ENCODE assay signal across 15 cellular contexts in genomic region chr12:131035268-131035681, GRCh38.
DNase-seq lines count a peak whose midpoint lies in the region; ATAC-seq and TF ChIP-seq lines count a peak whose summit lies in the region.
"Had no signal": no experiment of that assay in that cellular context is flagged by ENCODE, and none has a peak within 500 bp of the region (broad histone marks: within the 10 kb centered on the region; RNA-seq: fewer than 3 reads in every experiment).

No MANE protein-coding gene starts in this region.

- WGBS in prostate gland, result 40% methylated on average over 16 of the region's 16 CpGs
- 57% methylated on average over 16 of the region's 16 CpGs for WGBS in tibial nerve, 2 donors

- H3K4me2 ChIP-seq in GM23338, result no peak overlapping the region

- H3K79me2 ChIP-seq in GM23338 (replicated peaks; ENCODE audit: insufficient read depth), result no peaks in the 10 kb centered on the region

- no peak for DNase-seq in GM23338 (ENCODE audit: low spot score)
- DNase-seq in epidermal melanocyte (ENCODE audit: insufficient read length, low spot score), result peak; percentile 37
- peak; percentile 37 for DNase-seq in prostate gland (ENCODE audit: low spot score)
- no peak for DNase-seq in NCI-H1092 (lab: John Stamatoyannopoulos, UW)
- DNase-seq in tibial nerve (ENCODE audit: low spot score in 2 of 2), result no peak
- DNase-seq in HuH-7.5 (ENCODE audit: low spot score), result no peak
- DNase-seq: activated CD8-positive, alpha-beta memory T cell treated with anti-CD3 and anti-CD28 coated beads, Interleukin-2, amount 50 U/mL, for 48 hours; CD4-positive, CD25-positive, alpha-beta regulatory T cell; effector memory CD8-positive, alpha-beta T cell; foreskin fibroblast; WERI-Rb-1 had no signal

- H3K9me3 ChIP-seq in prostate gland (no peaks in the 10 kb centered on the region), tibial nerve (no peaks in the 10 kb centered on the region)

- H3K27me3 ChIP-seq in GM23338 (ENCODE audit: insufficient read depth) (no peaks in the 10 kb centered on the region), prostate gland (replicated peaks; ENCODE audit: insufficient read depth) (no peaks in the 10 kb centered on the region), tibial nerve (no peaks in the 10 kb centered on the region)

- no peaks in the 10 kb centered on the region for H4K20me1 ChIP-seq in GM23338 (replicated peaks; ENCODE audit: insufficient read depth)

- H3K9me2 ChIP-seq in GM23338 (ENCODE audit: insufficient read depth), result no peaks in the 10 kb centered on the region

- H3K36me3 Mint-ChIP-seq in GM23338 (ENCODE audit: low read depth), result peaks cover 13% of the 10 kb centered on the region
- H3K36me3 Mint-ChIP-seq: activated naive CD4-positive, alpha-beta T cell treated with anti-CD3 and anti-CD28 coated beads, Interleukin-2, amount 50 U/mL, for 72 hours; CD4-positive, CD25-positive, alpha-beta regulatory T cell had no signal

- no peak for ATAC-seq in GM23338
- no peak for ATAC-seq in HG03039 (IDR thresholded peaks at IDR 0.05; ENCODE audit: unreplicated experiment)
- ATAC-seq: activated naive CD4-positive, alpha-beta T cell treated with anti-CD3 and anti-CD28 coated beads, Interleukin-2, amount 50 U/mL, for 72 hours; effector memory CD8-positive, alpha-beta T cell had no signal

- TF ChIP-seq CTCF in GM12875 (IDR thresholded peaks at IDR 0.05; ENCODE audit: borderline replicate concordance, insufficient read depth, low read depth, low read length) (no peak), GM23338 (conservative IDR thresholded peaks at IDR 0.05; ENCODE audit: low read depth in 2 of 2) (no peak), prostate gland (IDR thresholded peaks at IDR 0.05) (no peak), tibial nerve (IDR thresholded peaks at IDR 0.05) (no peak)

- TF ChIP-seq POLR2A in prostate gland (IDR thresholded peaks at IDR 0.05) (no peak), tibial nerve (IDR thresholded peaks at IDR 0.05) (no peak)

- peaks cover 7% of the 10 kb centered on the region for H3K27me3 Mint-ChIP-seq in GM23338 (ENCODE audit: insufficient read depth, low read depth, poor library complexity)
- H3K27me3 Mint-ChIP-seq: CD4-positive, CD25-positive, alpha-beta regulatory T cell; type B pancreatic cell had no signal

- H3F3A ChIP-seq in GM23338 (replicated peaks; ENCODE audit: low read depth), result no peaks in the 10 kb centered on the region

- no peaks in the 10 kb centered on the region for H3K4me1 ChIP-seq in GM23338 (ENCODE audit: insufficient read depth)
- H3K4me1 ChIP-seq in prostate gland (replicated peaks), result no peaks in the 10 kb centered on the region
- peaks cover 0 to 32% (median 2%) of the 10 kb centered on the region in 4 donors for H3K4me1 ChIP-seq in tibial nerve

- peaks cover 21% of the 10 kb centered on the region for H3K9me3 Mint-ChIP-seq in GM23338
- H3K9me3 Mint-ChIP-seq: type B pancreatic cell had no signal

- H2AFZ ChIP-seq in GM23338, result 0 out of 2 replicates have a peak overlapping the region, but pooled peaks have one; percentile 38

- TF ChIP-seq EP300 in tibial nerve (IDR thresholded peaks at IDR 0.05), result no peak

- H3K27ac ChIP-seq in GM23338 (ENCODE audit: low read depth) (no peak overlapping the region), prostate gland (no peak overlapping the region), tibial nerve (no peak overlapping the region)
- H3K27ac ChIP-seq: WERI-Rb-1 had no signal

- no peak overlapping the region for H3K27ac Mint-ChIP-seq in GM23338
- H3K27ac Mint-ChIP-seq: effector memory CD8-positive, alpha-beta T cell; type B pancreatic cell had no signal

- H3K4me3 Mint-ChIP-seq in GM23338, result no peak overlapping the region
- H3K4me3 Mint-ChIP-seq: CD4-positive, CD25-positive, alpha-beta regulatory T cell; effector memory CD8-positive, alpha-beta T cell; type B pancreatic cell had no signal

- intact Hi-C loops in prostate gland (cut with DNase I), result no loop called here

- no peaks in the 10 kb centered on the region for H3K4me1 Mint-ChIP-seq in GM23338

- peak overlapping the region; percentile 19 for H3K4me3 ChIP-seq in GM12875 (ENCODE audit: low read depth, low read length)
- no peak overlapping the region for H3K4me3 ChIP-seq in GM23338
- no peak overlapping the region for H3K4me3 ChIP-seq in prostate gland
- H3K4me3 ChIP-seq in tibial nerve, result no peak overlapping the region

- H3K36me3 ChIP-seq in GM23338 (ENCODE audit: insufficient read depth), result no peaks in the 10 kb centered on the region
- H3K36me3 ChIP-seq in prostate gland, result no peaks in the 10 kb centered on the region
- peaks cover 0 to 22% (median 0%) of the 10 kb centered on the region in 3 donors for H3K36me3 ChIP-seq in tibial nerve
- H3K36me3 ChIP-seq: WERI-Rb-1 had no signal

TF ChIP-seq in GM23338, 12 proteins besides CTCF, POLR2A, EP300 and RAD21 (continues in another document):
- no peak for TF ChIP-seq STAT1 (IDR thresholded peaks at IDR 0.05; ENCODE audit: unreplicated experiment)
- TF ChIP-seq JUNB (IDR thresholded peaks at IDR 0.05; ENCODE audit: unreplicated experiment), result no peak
- no peak for TF ChIP-seq REST (IDR thresholded peaks at IDR 0.05; ENCODE audit: unreplicated experiment)
- no peak for TF ChIP-seq ZNF114 (CRISPR knock-in tag; IDR thresholded peaks at IDR 0.05)

Comparison
In these comparisons a context has a peak if more than half of its experiments do, and no peak if none do; other contexts are left out.
1. DNase-seq: peak in epidermal melanocyte (single experiment) and prostate gland (single experiment); none in GM23338 (single experiment), NCI-H1092 (single experiment), tibial nerve (0 of 2) and HuH-7.5 (single experiment).